Comparison of ENCODE assay signal across 32 cellular contexts in genomic region chr1:147211577-147211976, GRCh38. TPM values are rescaled to one million over a fixed set of nuclear protein-coding genes. Genes with fewer than 3 reads are reported as not detected.
"Had no signal": no experiment of that assay in that cellular context is flagged by ENCODE, and none has a peak within 500 bp of the region (broad histone marks: within the 10 kb centered on the region; RNA-seq: fewer than 3 reads in every experiment).

No MANE protein-coding gene starts in this region.

- H3K36me3 ChIP-seq: adrenal gland, WERI-Rb-1 had no signal

- H3K4me3 ChIP-seq: adrenal gland, body of pancreas had no signal

- H3K4me1 ChIP-seq: adrenal gland had no signal

- FAIRE-seq: colon had no signal

- ATAC-seq: activated CD4-positive, CD25-positive, alpha-beta regulatory T cell treated with anti-CD3 and anti-CD28 coated beads, Interleukin-2, amount 50 U/mL, for 24 hours; activated CD8-positive, alpha-beta T cell treated with anti-CD3 and anti-CD28 coated beads for 36 hours; activated naive CD8-positive, alpha-beta T cell treated with anti-CD3 and anti-CD28 coated beads, Interleukin-2, amount 50 U/mL, for 24 hours; body of pancreas; esophagus mucosa; T-helper 17 cell had no signal

- H3K27ac Mint-ChIP-seq: activated B cell treated with CpG ODN at 0.5 μM for 24 hours; activated CD8-positive, alpha-beta T cell treated with anti-CD3 and anti-CD28 coated beads for 36 hours; activated naive CD4-positive, alpha-beta T cell treated with anti-CD3 and anti-CD28 coated beads for 36 hours; activated naive CD4-positive, alpha-beta T cell treated with anti-CD3 and anti-CD28 coated beads, Interleukin-2, amount 50 U/mL, for 24 hours; activated naive CD8-positive, alpha-beta T cell treated with anti-CD3 and anti-CD28 coated beads for 36 hours; activated naive CD8-positive, alpha-beta T cell treated with anti-CD3 and anti-CD28 coated beads, Interleukin-2, amount 50 U/mL, for 24 hours; activated T-helper 1 cell treated with anti-CD3 and anti-CD28 coated beads, Interleukin-12 subunit alpha, Interleukin-12 subunit beta, Interleukin-2, Interleukin-4 antibody, amounts not matched to agents 30 ng/mL and 10 ng/mL and 1 ng/mL, durations not matched to agents 14 hours and 24 hours and 36 hours; activated T-helper 2 cell treated with anti-CD3 and anti-CD28 coated beads, Interferon-gamma antibody, Interleukin-2, Interleukin-4, amounts not matched to agents 10 μg/mL and 5 μg/mL and 100 μg/mL, durations not matched to agents 14 hours and 24 hours and 36 hours; T-helper 17 cell; T-helper 2 cell treated with Interferon-gamma antibody and Interleukin-4, amounts not matched to agents 5 μg/mL and 100 μg/mL, for 36 hours had no signal

- H3K27me3 Mint-ChIP-seq: activated B cell treated with CpG ODN at 0.5 μM for 24 hours; activated CD8-positive, alpha-beta T cell treated with anti-CD3 and anti-CD28 coated beads for 36 hours; activated naive CD4-positive, alpha-beta T cell treated with anti-CD3 and anti-CD28 coated beads, Interleukin-2, amount 50 U/mL, for 24 hours; activated naive CD8-positive, alpha-beta T cell treated with anti-CD3 and anti-CD28 coated beads for 36 hours; activated naive CD8-positive, alpha-beta T cell treated with anti-CD3 and anti-CD28 coated beads, Interleukin-2, amount 50 U/mL, for 24 hours; T-helper 17 cell had no signal

- H3K4me3 Mint-ChIP-seq: activated B cell treated with CpG ODN at 0.5 μM for 24 hours; activated CD8-positive, alpha-beta T cell treated with anti-CD3 and anti-CD28 coated beads for 36 hours; activated naive CD4-positive, alpha-beta T cell treated with anti-CD3 and anti-CD28 coated beads for 36 hours; activated naive CD4-positive, alpha-beta T cell treated with anti-CD3 and anti-CD28 coated beads, Interleukin-2, amount 50 U/mL, for 24 hours; activated naive CD8-positive, alpha-beta T cell treated with anti-CD3 and anti-CD28 coated beads for 36 hours; activated naive CD8-positive, alpha-beta T cell treated with anti-CD3 and anti-CD28 coated beads, Interleukin-2, amount 50 U/mL, for 24 hours; activated T-helper 1 cell treated with anti-CD3 and anti-CD28 coated beads, Interleukin-12 subunit alpha, Interleukin-12 subunit beta, Interleukin-2, Interleukin-4 antibody, amounts not matched to agents 30 ng/mL and 10 ng/mL and 1 ng/mL, durations not matched to agents 14 hours and 24 hours and 36 hours; T-helper 17 cell; T-helper 2 cell treated with Interferon-gamma antibody and Interleukin-4, amounts not matched to agents 5 μg/mL and 100 μg/mL, for 36 hours had no signal

- H3K4me1 Mint-ChIP-seq: activated naive CD4-positive, alpha-beta T cell treated with anti-CD3 and anti-CD28 coated beads, Interleukin-2, amount 50 U/mL, for 24 hours; activated naive CD8-positive, alpha-beta T cell treated with anti-CD3 and anti-CD28 coated beads for 36 hours; T-helper 17 cell had no signal

- H3K27ac ChIP-seq: adrenal gland, body of pancreas, WERI-Rb-1 had no signal

- H3K27me3 ChIP-seq: adrenal gland, body of pancreas had no signal

- H3K9me3 ChIP-seq: adrenal gland, body of pancreas had no signal

- DNase-seq: activated B cell treated with CpG ODN at 0.5 μM for 24 hours; activated CD4-positive, alpha-beta T cell treated with anti-CD3 and anti-CD28 coated beads for 48 hours; activated CD4-positive, alpha-beta T cell treated with anti-CD3 and anti-CD28 coated beads, Interleukin-2, amount 50 U/mL, for 1 hour; activated CD4-positive, alpha-beta T cell treated with anti-CD3 and anti-CD28 coated beads, Interleukin-2, amount 50 U/mL, for 48 hours; activated CD8-positive, alpha-beta memory T cell treated with anti-CD3 and anti-CD28 coated beads for 24 hours; activated CD8-positive, alpha-beta T cell treated with anti-CD3 and anti-CD28 coated beads for 36 hours; activated effector memory CD4-positive, alpha-beta T cell treated with anti-CD3 and anti-CD28 coated beads, Interleukin-2, amount 50 U/mL, for 16 hours; activated naive CD4-positive, alpha-beta T cell treated with anti-CD3 and anti-CD28 coated beads for 36 hours; activated naive CD8-positive, alpha-beta T cell treated with anti-CD3 and anti-CD28 coated beads for 36 hours; activated naive CD8-positive, alpha-beta T cell treated with anti-CD3 and anti-CD28 coated beads, Interleukin-2, amount 50 U/mL, for 24 hours; activated T-cell treated with anti-CD3 and anti-CD28 coated beads, Interleukin-2, amount 50 U/mL, for 48 hours; adrenal gland; amygdala; aorta; body of pancreas; caudate nucleus; cortex of kidney; dermis blood vessel endothelial cell; effector CD8-positive, alpha-beta T cell; foreskin fibroblast; head of caudate nucleus; T-helper 1 cell; T-helper 17 cell; T1000; WERI-Rb-1 had no signal

- H3K9me3 Mint-ChIP-seq: activated B cell treated with CpG ODN at 0.5 μM for 24 hours; activated CD8-positive, alpha-beta T cell treated with anti-CD3 and anti-CD28 coated beads for 36 hours; activated naive CD4-positive, alpha-beta T cell treated with anti-CD3 and anti-CD28 coated beads, Interleukin-2, amount 50 U/mL, for 24 hours; activated naive CD8-positive, alpha-beta T cell treated with anti-CD3 and anti-CD28 coated beads for 36 hours; activated naive CD8-positive, alpha-beta T cell treated with anti-CD3 and anti-CD28 coated beads, Interleukin-2, amount 50 U/mL, for 24 hours; activated T-helper 1 cell treated with anti-CD3 and anti-CD28 coated beads, Interleukin-12 subunit alpha, Interleukin-12 subunit beta, Interleukin-2, Interleukin-4 antibody, amounts not matched to agents 30 ng/mL and 10 ng/mL and 1 ng/mL, durations not matched to agents 14 hours and 24 hours and 36 hours; activated T-helper 2 cell treated with anti-CD3 and anti-CD28 coated beads, Interferon-gamma antibody, Interleukin-2, Interleukin-4, amounts not matched to agents 10 μg/mL and 5 μg/mL and 100 μg/mL, durations not matched to agents 14 hours and 24 hours and 36 hours; T-helper 2 cell treated with Interferon-gamma antibody and Interleukin-4, amounts not matched to agents 5 μg/mL and 100 μg/mL, for 36 hours had no signal

RNA-seq across cellular contexts. Expression of gene FMO5, which starts 13.6 kb away (rescaled TPM):
- total RNA-seq: activated T-helper 1 cell treated with anti-CD3 and anti-CD28 coated beads, Interleukin-12 subunit alpha, Interleukin-12 subunit beta, Interleukin-2, Interleukin-4 antibody, amounts not matched to agents 30 ng/mL and 10 ng/mL and 1 ng/mL, durations not matched to agents 14 hours and 24 hours and 36 hours had no signal
